ENCODE assay signal across 12 cellular contexts in genomic region chr1:39130297-39130696, GRCh38.
DNase-seq lines count a peak whose midpoint lies in the region; ATAC-seq, FAIRE-seq and TF ChIP-seq lines count a peak whose summit lies in the region.
"Had no signal": no experiment of that assay in that cellular context is flagged by ENCODE, and none has a peak within 500 bp of the region (broad histone marks: within the 10 kb centered on the region; RNA-seq: fewer than 3 reads in every experiment).

No MANE protein-coding gene starts in this region.

- H3K36me3 Mint-ChIP-seq in HFFc6 (ENCODE audit: low read depth) = peaks cover 6% of the 10 kb centered on the region
- peaks cover 2% of the 10 kb centered on the region for H3K36me3 Mint-ChIP-seq in astrocyte (ENCODE audit: low read depth, unreplicated experiment)
- H3K36me3 Mint-ChIP-seq in activated T-helper 2 cell treated with anti-CD3 and anti-CD28 coated beads, Interferon-gamma antibody, Interleukin-2, Interleukin-4, amounts not matched to agents 10 μg/mL and 5 μg/mL and 100 μg/mL, durations not matched to agents 14 hours and 24 hours and 36 hours (ENCODE audit: low read depth) = no peaks in the 10 kb centered on the region
- H3K36me3 Mint-ChIP-seq in stimulated activated memory B cell treated with anti-CD40 and anti-IgM and Interleukin-4, amounts not matched to agents 10 μg/mL and 1 μg/mL and 100 μg/mL, for 72 hours = peaks cover under 1% of the 10 kb centered on the region
- H3K36me3 Mint-ChIP-seq: natural killer cell treated with Interleukin-12 subunit alpha and Interleukin-12 subunit beta and Interleukin-15 and Interleukin-18, amount 100 ng/mL, for 72 hours had no signal

- 23% methylated on average over 1 of the region's 1 CpG for WGBS in suprapubic skin

- FAIRE-seq in astrocyte (lab: Jason Lieb, UNC) = peak; percentile 43
- FAIRE-seq in kidney (lab: Jason Lieb, UNC) = no peak

- H3K4me3 Mint-ChIP-seq in HFFc6 = peak overlapping the region; percentile 67
- H3K4me3 Mint-ChIP-seq in astrocyte (ENCODE audit: unreplicated experiment) = no peak overlapping the region
- H3K4me3 Mint-ChIP-seq in activated T-helper 2 cell treated with anti-CD3 and anti-CD28 coated beads, Interferon-gamma antibody, Interleukin-2, Interleukin-4, amounts not matched to agents 10 μg/mL and 5 μg/mL and 100 μg/mL, durations not matched to agents 14 hours and 24 hours and 36 hours (ENCODE audit: low read depth) = no peak overlapping the region
- H3K4me3 Mint-ChIP-seq in stimulated activated memory B cell treated with anti-CD40 and anti-IgM and Interleukin-4, amounts not matched to agents 10 μg/mL and 1 μg/mL and 100 μg/mL, for 72 hours = no peak overlapping the region
- H3K4me3 Mint-ChIP-seq: activated T-cell treated with anti-CD3 and anti-CD28 coated beads, Interleukin-2, amount 50 U/mL, for 24 hours; natural killer cell treated with Interleukin-12 subunit alpha and Interleukin-12 subunit beta and Interleukin-15 and Interleukin-18, amount 100 ng/mL, for 72 hours had no signal

- H3K27ac Mint-ChIP-seq in HFFc6 (peak overlapping the region; percentile 94), astrocyte (ENCODE audit: unreplicated experiment) (peak overlapping the region; percentile 88)
- no peak overlapping the region for H3K27ac Mint-ChIP-seq in activated T-helper 2 cell treated with anti-CD3 and anti-CD28 coated beads, Interferon-gamma antibody, Interleukin-2, Interleukin-4, amounts not matched to agents 10 μg/mL and 5 μg/mL and 100 μg/mL, durations not matched to agents 14 hours and 24 hours and 36 hours
- H3K27ac Mint-ChIP-seq in stimulated activated memory B cell treated with anti-CD40 and anti-IgM and Interleukin-4, amounts not matched to agents 10 μg/mL and 1 μg/mL and 100 μg/mL, for 72 hours = no peak overlapping the region
- H3K27ac Mint-ChIP-seq: activated T-cell treated with anti-CD3 and anti-CD28 coated beads, Interleukin-2, amount 50 U/mL, for 24 hours; natural killer cell treated with Interleukin-12 subunit alpha and Interleukin-12 subunit beta and Interleukin-15 and Interleukin-18, amount 100 ng/mL, for 72 hours had no signal

- H3K4me1 Mint-ChIP-seq in HFFc6 (ENCODE audit: low read depth) (peaks cover 72% of the 10 kb centered on the region), astrocyte (ENCODE audit: low read depth, unreplicated experiment) (peaks cover 64% of the 10 kb centered on the region)
- H3K4me1 Mint-ChIP-seq in activated T-helper 2 cell treated with anti-CD3 and anti-CD28 coated beads, Interferon-gamma antibody, Interleukin-2, Interleukin-4, amounts not matched to agents 10 μg/mL and 5 μg/mL and 100 μg/mL, durations not matched to agents 14 hours and 24 hours and 36 hours (ENCODE audit: low read depth) = peaks cover 9% of the 10 kb centered on the region
- H3K4me1 Mint-ChIP-seq in stimulated activated memory B cell treated with anti-CD40 and anti-IgM and Interleukin-4, amounts not matched to agents 10 μg/mL and 1 μg/mL and 100 μg/mL, for 72 hours = peaks cover 7% of the 10 kb centered on the region

- no peaks in the 10 kb centered on the region for H3K9me3 Mint-ChIP-seq in HFFc6
- H3K9me3 Mint-ChIP-seq in astrocyte (ENCODE audit: unreplicated experiment) = no peaks in the 10 kb centered on the region
- no peaks in the 10 kb centered on the region for H3K9me3 Mint-ChIP-seq in activated T-helper 2 cell treated with anti-CD3 and anti-CD28 coated beads, Interferon-gamma antibody, Interleukin-2, Interleukin-4, amounts not matched to agents 10 μg/mL and 5 μg/mL and 100 μg/mL, durations not matched to agents 14 hours and 24 hours and 36 hours
- no peaks in the 10 kb centered on the region for H3K9me3 Mint-ChIP-seq in stimulated activated memory B cell treated with anti-CD40 and anti-IgM and Interleukin-4, amounts not matched to agents 10 μg/mL and 1 μg/mL and 100 μg/mL, for 72 hours
- H3K9me3 Mint-ChIP-seq: activated T-cell treated with anti-CD3 and anti-CD28 coated beads, Interleukin-2, amount 50 U/mL, for 24 hours; natural killer cell treated with Interleukin-12 subunit alpha and Interleukin-12 subunit beta and Interleukin-15 and Interleukin-18, amount 100 ng/mL, for 72 hours had no signal

- TF ChIP-seq CTCF in HFFc6 (IDR thresholded peaks at IDR 0.05) (no peak), astrocyte (IDR thresholded peaks at IDR 0.05; ENCODE audit: insufficient read depth, low read depth, low read length) (no peak), kidney (IDR thresholded peaks at IDR 0.05; ENCODE audit: borderline replicate concordance, extremely low read depth, insufficient read depth) (no peak), suprapubic skin (IDR thresholded peaks at IDR 0.05) (no peak)

- peaks cover 94% of the 10 kb centered on the region for H3K79me2 ChIP-seq in astrocyte (ENCODE audit: insufficient read depth, low read length)

- no peak overlapping the region for H2AFZ ChIP-seq in astrocyte (ENCODE audit: low read depth, low read length)

- TF ChIP-seq POLR2A in suprapubic skin (IDR thresholded peaks at IDR 0.05) = no peak

- peaks cover 27% of the 10 kb centered on the region for H3K4me1 ChIP-seq in astrocyte (ENCODE audit: insufficient read depth, low read length)
- peaks cover 30 to 41% of the 10 kb centered on the region in 2 donors for H3K4me1 ChIP-seq in kidney (ENCODE audit: control insufficient read depth in 1 of 2, insufficient read depth in 1 of 2, low read depth in 1 of 2, low read length in 2 of 2)
- H3K4me1 ChIP-seq in suprapubic skin = peaks cover 89% of the 10 kb centered on the region

- H3K4me3 ChIP-seq in astrocyte (ENCODE audit: insufficient read depth, low read depth, low read length) (no peak overlapping the region), kidney (ENCODE audit: low read length in 2 of 2) (no peak overlapping the region), suprapubic skin (no peak overlapping the region)

- ATAC-seq in GM21381 (IDR thresholded peaks at IDR 0.05; ENCODE audit: unreplicated experiment) = no peak
- ATAC-seq in stimulated activated memory B cell treated with anti-CD40 and anti-IgM and Interleukin-4, amounts not matched to agents 10 μg/mL and 1 μg/mL and 100 μg/mL, for 72 hours = no peak
- ATAC-seq: natural killer cell treated with Interleukin-12 subunit alpha and Interleukin-12 subunit beta and Interleukin-15 and Interleukin-18, amount 100 ng/mL, for 72 hours had no signal

- intact Hi-C loops in kidney (cut with DNase I) = no loop called here
- intact Hi-C loops in activated T-helper 2 cell treated with anti-CD3 and anti-CD28 coated beads, Interferon-gamma antibody, Interleukin-2, Interleukin-4, amounts not matched to agents 10 μg/mL and 5 μg/mL and 100 μg/mL, durations not matched to agents 14 hours and 24 hours and 36 hours (cut with micrococcal nuclease) = no loop called here

- H3K27me3 ChIP-seq in astrocyte (ENCODE audit: insufficient read depth, low read length) = no peaks in the 10 kb centered on the region
- no peaks in the 10 kb centered on the region for H3K27me3 ChIP-seq in suprapubic skin

- H3K27me3 Mint-ChIP-seq in HFFc6 (ENCODE audit: insufficient read depth) (no peaks in the 10 kb centered on the region), astrocyte (ENCODE audit: low read depth, unreplicated experiment) (no peaks in the 10 kb centered on the region)
- H3K27me3 Mint-ChIP-seq in activated T-helper 2 cell treated with anti-CD3 and anti-CD28 coated beads, Interferon-gamma antibody, Interleukin-2, Interleukin-4, amounts not matched to agents 10 μg/mL and 5 μg/mL and 100 μg/mL, durations not matched to agents 14 hours and 24 hours and 36 hours (ENCODE audit: low read depth) = peaks cover 3% of the 10 kb centered on the region
- H3K27me3 Mint-ChIP-seq in stimulated activated memory B cell treated with anti-CD40 and anti-IgM and Interleukin-4, amounts not matched to agents 10 μg/mL and 1 μg/mL and 100 μg/mL, for 72 hours = no peaks in the 10 kb centered on the region
- H3K27me3 Mint-ChIP-seq: activated T-cell treated with anti-CD3 and anti-CD28 coated beads, Interleukin-2, amount 50 U/mL, for 24 hours; natural killer cell treated with Interleukin-12 subunit alpha and Interleukin-12 subunit beta and Interleukin-15 and Interleukin-18, amount 100 ng/mL, for 72 hours had no signal

- DNase-seq in HFFc6 = peak; percentile 74
- peak; percentile 97 for DNase-seq in astrocyte (ENCODE audit: low read depth)
- no peak for DNase-seq in kidney
- DNase-seq in suprapubic skin (ENCODE audit: low spot score in 2 of 2) = no peak
- DNase-seq in activated T-helper 2 cell treated with anti-CD3 and anti-CD28 coated beads, Interferon-gamma antibody, Interleukin-2, Interleukin-4, amounts not matched to agents 10 μg/mL and 5 μg/mL and 100 μg/mL, durations not matched to agents 14 hours and 24 hours and 36 hours (ENCODE audit: low spot score) = no peak
- no peak for DNase-seq in COR-L47 (lab: John Stamatoyannopoulos, UW)
- DNase-seq: activated T-cell treated with anti-CD3 and anti-CD28 coated beads, Interleukin-2, amount 50 U/mL, for 24 hours; NCI-H1105; SIG-M5 had no signal

- TF ChIP-seq EP300 in suprapubic skin (IDR thresholded peaks at IDR 0.05) = no peak

- no peaks in the 10 kb centered on the region for H3K9me3 ChIP-seq in astrocyte (ENCODE audit: insufficient read depth, low read depth, low read length)
- no peaks in the 10 kb centered on the region for H3K9me3 ChIP-seq in kidney (ENCODE audit: control insufficient read depth in 1 of 2, low read length in 2 of 2)
- no peaks in the 10 kb centered on the region for H3K9me3 ChIP-seq in suprapubic skin

- H3K27ac ChIP-seq in astrocyte (ENCODE audit: low read depth, low read length) = peak overlapping the region; percentile 49
- H3K27ac ChIP-seq in kidney (ENCODE audit: low read depth in 2 of 2, low read length in 2 of 2) = peak overlapping the region; percentile 12 to 69
- peak overlapping the region; percentile 89 for H3K27ac ChIP-seq in suprapubic skin

- peaks cover 55% of the 10 kb centered on the region for H4K20me1 ChIP-seq in astrocyte (ENCODE audit: insufficient read depth, low read length)

- H3K36me3 ChIP-seq in astrocyte (ENCODE audit: insufficient read depth, low read length) (peaks cover 3% of the 10 kb centered on the region), kidney (ENCODE audit: control insufficient read depth in 1 of 2, insufficient read depth in 2 of 2, low read length in 2 of 2) (peaks cover 0 to 4% of the 10 kb centered on the region in 2 donors), suprapubic skin (peaks cover 6% of the 10 kb centered on the region)

- peak overlapping the region; percentile 25 for H3K9ac ChIP-seq in astrocyte (ENCODE audit: low read length)
- H3K9ac ChIP-seq in kidney (ENCODE audit: low read length in 2 of 2) = no peak overlapping the region

- H3K4me2 ChIP-seq in astrocyte (ENCODE audit: low read length) = peak overlapping the region; percentile 52

Comparison
In these comparisons a context has a peak if more than half of its experiments do, and no peak if none do; other contexts are left out.
1. DNase-seq: peak in HFFc6 (single experiment) and astrocyte (single experiment); none in kidney (single experiment), suprapubic skin (0 of 2), activated T-helper 2 cell treated with anti-CD3 and anti-CD28 coated beads, Interferon-gamma antibody, Interleukin-2, Interleukin-4, amounts not matched to agents 10 μg/mL and 5 μg/mL and 100 μg/mL, durations not matched to agents 14 hours and 24 hours and 36 hours (single experiment) and COR-L47 (single experiment).
2. H3K27ac Mint-ChIP-seq: peak in HFFc6 (single experiment) and astrocyte (single experiment); none in activated T-helper 2 cell treated with anti-CD3 and anti-CD28 coated beads, Interferon-gamma antibody, Interleukin-2, Interleukin-4, amounts not matched to agents 10 μg/mL and 5 μg/mL and 100 μg/mL, durations not matched to agents 14 hours and 24 hours and 36 hours (single experiment) and stimulated activated memory B cell treated with anti-CD40 and anti-IgM and Interleukin-4, amounts not matched to agents 10 μg/mL and 1 μg/mL and 100 μg/mL, for 72 hours (single experiment).
3. Peak in every context shown above with its lines, with median percentiles within 50 percentile points of each other: H3K27ac ChIP-seq.